In the genomic region with DNA sequence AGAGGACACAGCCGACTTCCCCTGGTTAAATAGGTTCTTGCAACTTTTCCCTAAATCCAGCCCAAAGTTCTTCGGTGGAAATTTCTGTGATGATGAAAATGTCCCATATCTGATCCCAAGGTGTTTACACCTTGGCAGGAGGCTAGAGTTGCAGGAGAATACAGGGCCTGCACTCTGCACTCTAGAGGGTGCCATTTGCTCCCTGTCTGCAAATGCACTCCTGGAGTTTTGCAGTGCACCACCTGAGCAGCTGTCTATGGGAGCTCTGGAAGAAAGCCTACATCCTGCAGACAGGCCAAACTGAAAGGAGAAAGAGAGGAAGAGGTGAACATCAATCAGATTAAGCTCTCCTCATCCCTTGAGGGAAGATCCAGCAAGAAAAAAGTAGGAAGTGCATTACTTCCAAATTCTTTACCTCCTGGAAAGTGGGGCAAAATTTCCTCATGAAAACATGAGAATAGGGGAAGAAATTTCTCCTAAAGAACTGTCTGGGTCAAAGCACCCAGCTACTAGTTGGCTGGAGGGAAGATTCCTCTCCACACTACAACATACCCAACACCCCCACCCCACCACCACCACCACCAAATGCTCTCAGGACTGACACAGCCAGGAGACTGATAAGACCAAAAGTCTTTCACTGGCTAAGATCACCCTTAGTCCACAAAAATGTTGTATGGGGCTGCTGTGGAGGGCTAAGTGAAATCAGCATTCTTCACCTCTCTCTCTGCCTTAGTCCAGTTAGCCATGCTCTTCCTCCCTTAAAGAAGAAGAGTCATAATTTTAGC, we compare ENCODE assay signal across 18 cellular contexts.
A peak's percentile ranks its signal among the peaks of the same experiment; 100 is the strongest.
DNase-seq lines count a peak whose midpoint lies in the region; ATAC-seq, FAIRE-seq and TF ChIP-seq lines count a peak whose summit lies in the region.
"Had no signal": no experiment of that assay in that cellular context is flagged by ENCODE, and none has a peak within 500 bp of the region (broad histone marks: within the 10 kb centered on the region; RNA-seq: fewer than 3 reads in every experiment).

No MANE protein-coding gene starts in this region.

- TF ChIP-seq RAD21 in IMR-90 (IDR thresholded peaks at IDR 0.05; ENCODE audit: low read length) = no peak

- DNase-seq in AG09319 (ENCODE audit: extremely low read depth, low read depth) (no peak), IMR-90 (peak; percentile 22), cerebellar cortex (ENCODE audit: low spot score) (peak; percentile 31), right lobe of liver (no peak), RCC 7860 (ENCODE audit: low spot score) (no peak)
- DNase-seq in activated naive CD4-positive, alpha-beta T cell (lab: John Stamatoyannopoulos, UW) = no peak
- DNase-seq: activated CD8-positive, alpha-beta memory T cell treated with anti-CD3 and anti-CD28 coated beads, Interleukin-2, amount 50 U/mL, for 4 hours; glutamatergic neuron; KG1; NCI-H187; NCI-H774; stimulated activated naive CD8-positive, alpha-beta T cell treated with anti-CD3 and anti-CD28 coated beads, Interleukin-15, Interleukin-2, amounts not matched to agents 100 U/mL and 50 U/mL, for 24 hours; WERI-Rb-1 had no signal

- H2AK5ac ChIP-seq in IMR-90 (ENCODE audit: low read depth, low read length) = peak overlapping the region; percentile 98

- H3K79me1 ChIP-seq in IMR-90 (ENCODE audit: low read depth in 1 of 2, low read length in 2 of 2) = no peaks in the 10 kb centered on the region; a peak in 1 of 4 replicates

- peak overlapping the region; percentile 94; the same call in 2 of the 3 replicates for H2BK15ac ChIP-seq in IMR-90 (ENCODE audit: low read depth, low read length)

- CTCF ChIA-PET in IMR-90 (lab: Yijun Ruan, JAX) = interaction anchor here (1.0 to 1.7 kb wide), 2 partner anchors 102 to 104 kb away, joined by 3 read pairs; no protein-coding TSS in a partner anchor

- no peak for FAIRE-seq in RCC 7860 (lab: Jason Lieb, UNC)
- FAIRE-seq: G401.6 had no signal

- H3K4me1 ChIP-seq in IMR-90 (ENCODE audit: control insufficient read depth, insufficient read depth, low read length) (peaks cover 18% of the 10 kb centered on the region), right lobe of liver (no peaks in the 10 kb centered on the region)
- H3K4me1 ChIP-seq: prostate gland had no signal

- H3K27ac ChIP-seq in IMR-90 (ENCODE audit: insufficient read depth, low read length) (no peak overlapping the region), right lobe of liver (no peak overlapping the region)
- H3K27ac ChIP-seq: prostate gland, WERI-Rb-1 had no signal

- H2BK20ac ChIP-seq in IMR-90 (ENCODE audit: low read depth, low read length) = peak overlapping the region; percentile 98

- intact Hi-C loops in IMR-90 (cut with micrococcal nuclease) = loop anchor here (5.0 kb wide), 1 partner anchor 50 kb away; no protein-coding TSS in a partner anchor
- intact Hi-C loops in right lobe of liver (cut with DNase I) = loop anchor here in 1 of 2 donors (10.0 kb wide), 1 partner anchor 102 kb away; the partner anchor contains the start of gene NUAK1

- H4K8ac ChIP-seq in IMR-90 (ENCODE audit: low read depth in 2 of 2, low read length in 2 of 2) = peak overlapping the region; percentile 75 to 78; a peak in 2 of 4 replicates

- no peak overlapping the region for H3K4me3 Mint-ChIP-seq in activated T-helper 17 cell treated with anti-CD3 and anti-CD28 coated beads, Interleukin-2, amount 50 U/mL, for 72 hours
- H3K4me3 Mint-ChIP-seq: CD14-positive monocyte had no signal

- TF ChIP-seq CTCF in AG09319 (IDR thresholded peaks at IDR 0.05; ENCODE audit: low read depth, low read length) (peak; percentile 3; the same call in 1 of the 2 replicates), IMR-90 (conservative IDR thresholded peaks at IDR 0.05; ENCODE audit: low read depth, low read length) (0 out of 2 replicates have a peak, but pooled peaks have one; percentile 6), right lobe of liver (IDR thresholded peaks at IDR 0.05) (peak; percentile 25 to 57 (median 28))

- H4K91ac ChIP-seq in IMR-90 (ENCODE audit: insufficient read depth, low read depth, low read length) = peak overlapping the region; percentile 91

- H3K4me3 ChIP-seq in IMR-90 (ENCODE audit: insufficient read depth, low read depth, low read length) (no peak overlapping the region), right lobe of liver (no peak overlapping the region)
- H3K4me3 ChIP-seq: prostate gland had no signal

- peak overlapping the region; percentile 25 for H2BK5ac ChIP-seq in IMR-90 (ENCODE audit: low read depth, low read length, poor library complexity, severe bottlenecking)

- H3K9me3 Mint-ChIP-seq in activated T-helper 17 cell treated with anti-CD3 and anti-CD28 coated beads, Interleukin-2, amount 50 U/mL, for 72 hours = no peaks in the 10 kb centered on the region

- TF ChIP-seq POLR2A in IMR-90 (IDR thresholded peaks at IDR 0.05; ENCODE audit: low read depth, low read length) (no peak), right lobe of liver (IDR thresholded peaks at IDR 0.05) (no peak)

- in situ Hi-C loops in IMR-90 (cut with MboI; ENCODE audit: low sequenced_read_pairs) = no loop called here

- peak overlapping the region; percentile 99 for H2BK120ac ChIP-seq in IMR-90 (ENCODE audit: low read depth, low read length)

- no peak overlapping the region for H3K9ac ChIP-seq in IMR-90 (ENCODE audit: low read depth, low read length)

- peaks cover 20% of the 10 kb centered on the region for H3K9me1 ChIP-seq in IMR-90 (ENCODE audit: insufficient read depth, low read length)

- no peaks in the 10 kb centered on the region for H3K36me3 ChIP-seq in IMR-90 (ENCODE audit: control insufficient read depth, insufficient read depth, low read length)
- no peaks in the 10 kb centered on the region for H3K36me3 ChIP-seq in right lobe of liver
- H3K36me3 ChIP-seq: prostate gland, WERI-Rb-1 had no signal

- H3K27ac Mint-ChIP-seq in activated T-helper 17 cell treated with anti-CD3 and anti-CD28 coated beads, Interleukin-2, amount 50 U/mL, for 72 hours = no peak overlapping the region

- no peak overlapping the region; the same call in 1 of the 2 replicates for H4K5ac ChIP-seq in IMR-90 (ENCODE audit: low read depth, low read length)

- peaks cover 14% of the 10 kb centered on the region for H3K27me3 Mint-ChIP-seq in activated T-helper 17 cell treated with anti-CD3 and anti-CD28 coated beads, Interleukin-2, amount 50 U/mL, for 72 hours

- no peaks in the 10 kb centered on the region for H3K4me1 Mint-ChIP-seq in activated T-helper 17 cell treated with anti-CD3 and anti-CD28 coated beads, Interleukin-2, amount 50 U/mL, for 72 hours
- H3K4me1 Mint-ChIP-seq: CD14-positive monocyte had no signal

- dilution Hi-C loops in IMR-90 (cut with HindIII; ENCODE audit: low sequenced_read_pairs, unreplicated experiment) = no loop called here

- ATAC-seq in IMR-90 (ENCODE audit: low read depth) (no peak), right lobe of liver (peak; percentile 76 to 92 (median 84)), HG03039 (IDR thresholded peaks at IDR 0.05; ENCODE audit: unreplicated experiment) (no peak)
- ATAC-seq in activated T-helper 17 cell treated with anti-CD3 and anti-CD28 coated beads, Interleukin-2, amount 50 U/mL, for 72 hours (replicated peaks) = no peak
- ATAC-seq: stimulated activated naive CD8-positive, alpha-beta T cell treated with anti-CD3 and anti-CD28 coated beads, Interleukin-15, Interleukin-2, amounts not matched to agents 100 U/mL and 50 U/mL, for 24 hours had no signal

- H3K27me3 ChIP-seq in IMR-90 (ENCODE audit: control insufficient read depth, insufficient read depth, low read length) = no peaks in the 10 kb centered on the region
- H3K27me3 ChIP-seq in right lobe of liver = no peaks in the 10 kb centered on the region

- H3K4ac ChIP-seq in IMR-90 (ENCODE audit: low read depth, low read length) = peak overlapping the region; percentile 93

- POLR2A ChIA-PET in IMR-90 (lab: Charles Lee; ENCODE audit: unreplicated experiment) = no interaction called here

- no TSS peak for BruUV-seq in IMR-90 (replicated peaks; lab: Mats Ljungman, UMichigan)

- peak overlapping the region; percentile 90 for H3K14ac ChIP-seq in IMR-90 (replicated peaks; ENCODE audit: low read depth, low read length)

- no peaks in the 10 kb centered on the region for H4K20me1 ChIP-seq in IMR-90 (ENCODE audit: insufficient read depth, low read length)

- H2AK9ac ChIP-seq in IMR-90 (replicated peaks; ENCODE audit: low read depth, low read length, poor library complexity) = no peak overlapping the region

- H3K9me3 ChIP-seq in IMR-90 (ENCODE audit: control insufficient read depth, insufficient read depth, low read length) = no peaks in the 10 kb centered on the region
- H3K9me3 ChIP-seq in right lobe of liver = no peaks in the 10 kb centered on the region
- H3K9me3 ChIP-seq: prostate gland had no signal

- peak overlapping the region; percentile 29 for H3K18ac ChIP-seq in IMR-90 (ENCODE audit: low read depth, low read length)

- peak overlapping the region; percentile 21; the same call in 1 of the 2 replicates for H3K23ac ChIP-seq in IMR-90 (ENCODE audit: low read depth, low read length)

- no peak overlapping the region for H3K4me2 ChIP-seq in IMR-90 (ENCODE audit: low read depth, low read length)

- no CpG with 5 or more reads among the region's 2 CpGs for WGBS in IMR-90 (ENCODE audit: extremely low coverage in 2 of 2, insufficient read length in 1 of 2), 2 experiments
- WGBS in right lobe of liver (ENCODE audit: insufficient coverage, low coverage, low lambda C conversion rate, missing lambda C conversion rate) = 56% methylated on average over 2 of the region's 2 CpGs

- H3K36me3 Mint-ChIP-seq in activated T-helper 17 cell treated with anti-CD3 and anti-CD28 coated beads, Interleukin-2, amount 50 U/mL, for 72 hours (ENCODE audit: low read depth) = no peaks in the 10 kb centered on the region
- H3K36me3 Mint-ChIP-seq: CD14-positive monocyte had no signal

- H3K56ac ChIP-seq in IMR-90 (ENCODE audit: extremely low read depth, insufficient read depth, low read length) = no peak overlapping the region

- H2AFZ ChIP-seq in IMR-90 (replicated peaks; ENCODE audit: low read length, poor library complexity) = no peak overlapping the region

TF ChIP-seq in IMR-90, 13 proteins besides CTCF, POLR2A, EP300 and RAD21 (continues in another document):
- TF ChIP-seq BHLHE40 (IDR thresholded peaks at IDR 0.05; ENCODE audit: low read depth, low read length) (no peak), CHD1 (IDR thresholded peaks at IDR 0.05; ENCODE audit: low read depth, low read length) (no peak), FOS (IDR thresholded peaks at IDR 0.05; ENCODE audit: low read depth, low read length) (no peak), MAFK (IDR thresholded peaks at IDR 0.05; ENCODE audit: low read depth, low read length) (no peak), NFE2L2 (IDR thresholded peaks at IDR 0.05; ENCODE audit: low read depth, low read length) (no peak)
- TF ChIP-seq, protein P1, sequence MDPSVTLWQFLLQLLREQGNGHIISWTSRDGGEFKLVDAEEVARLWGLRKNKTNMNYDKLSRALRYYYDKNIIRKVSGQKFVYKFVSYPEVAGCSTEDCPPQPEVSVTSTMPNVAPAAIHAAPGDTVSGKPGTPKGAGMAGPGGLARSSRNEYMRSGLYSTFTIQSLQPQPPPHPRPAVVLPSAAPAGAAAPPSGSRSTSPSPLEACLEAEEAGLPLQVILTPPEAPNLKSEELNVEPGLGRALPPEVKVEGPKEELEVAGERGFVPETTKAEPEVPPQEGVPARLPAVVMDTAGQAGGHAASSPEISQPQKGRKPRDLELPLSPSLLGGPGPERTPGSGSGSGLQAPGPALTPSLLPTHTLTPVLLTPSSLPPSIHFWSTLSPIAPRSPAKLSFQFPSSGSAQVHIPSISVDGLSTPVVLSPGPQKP (IDR thresholded peaks at IDR 0.05; ENCODE audit: borderline replicate concordance, low read depth, low read length) = no peak

Comparison
In these comparisons a context has a peak if more than half of its experiments do, and no peak if none do; other contexts are left out.
1. DNase-seq: peak in IMR-90 (single experiment) and cerebellar cortex (single experiment); none in AG09319 (single experiment), right lobe of liver (0 of 3), RCC 7860 (single experiment) and activated naive CD4-positive, alpha-beta T cell (0 of 4).
2. ATAC-seq: peak in right lobe of liver (4 of 4); none in IMR-90 (single experiment), activated T-helper 17 cell treated with anti-CD3 and anti-CD28 coated beads, Interleukin-2, amount 50 U/mL, for 72 hours (single experiment) and HG03039 (single experiment).
3. Peak in every context shown above with its lines, with median percentiles within 50 percentile points of each other: CTCF ChIP-seq.